8 cellular contexts compared by ENCODE assay signal in the genomic region with DNA sequence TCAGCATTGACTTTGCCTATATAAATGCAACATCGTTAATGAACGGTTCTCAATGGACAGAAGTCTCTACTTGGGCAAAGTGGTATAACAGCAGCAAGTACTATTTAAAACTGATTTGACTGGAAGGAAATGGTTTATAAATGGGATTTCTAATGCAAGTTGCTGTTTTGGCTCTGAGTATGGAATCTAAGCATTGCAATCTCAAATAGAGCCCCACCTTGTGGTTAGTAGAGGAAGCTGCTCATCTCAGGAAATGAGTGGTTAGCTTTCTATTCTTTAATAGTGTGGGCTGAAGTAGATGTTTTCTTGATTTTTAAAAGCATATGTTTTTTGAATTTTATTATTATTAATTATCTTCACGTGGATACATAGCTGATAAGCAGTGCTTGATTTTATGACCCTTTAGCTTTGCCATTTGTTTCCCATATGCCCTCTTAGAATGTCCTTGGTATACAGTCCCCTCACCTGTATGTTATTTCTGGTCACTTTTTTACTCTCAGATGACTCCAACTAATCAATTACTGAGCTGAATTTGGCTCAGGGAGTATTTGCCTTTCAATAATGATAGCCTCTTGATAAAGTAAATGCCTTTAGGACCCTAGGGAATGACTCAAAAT.
DNase-seq lines count a peak whose midpoint lies in the region; ATAC-seq and TF ChIP-seq lines count a peak whose summit lies in the region.

No MANE protein-coding gene starts in this region.

- H3K27me3 ChIP-seq in neutrophil (no peaks in the 10 kb centered on the region), stomach (no peaks in the 10 kb centered on the region)

- TF ChIP-seq POLR2A in stomach (IDR thresholded peaks at IDR 0.05) = no peak

- WGBS in stomach, 5 donors = 68 to 79% (median 72%) methylated on average over 3 of the region's 3 CpGs

- H3K4me3 Mint-ChIP-seq in activated CD8-positive, alpha-beta memory T cell treated with anti-CD3 and anti-CD28 coated beads, Interleukin-2, amount 10 ng/mL, durations not matched to agents 7 days and 5 days = no peak overlapping the region

- peaks cover 8% of the 10 kb centered on the region for H3K4me1 Mint-ChIP-seq in activated CD8-positive, alpha-beta memory T cell treated with anti-CD3 and anti-CD28 coated beads, Interleukin-2, amount 10 ng/mL, durations not matched to agents 7 days and 5 days

- no peak overlapping the region for H3K4me3 ChIP-seq in epithelial cell of esophagus (ENCODE audit: low read length)
- H3K4me3 ChIP-seq in neutrophil (ENCODE audit: low read depth in 1 of 2, low read length in 1 of 2) = no peak overlapping the region
- H3K4me3 ChIP-seq in stomach = no peak overlapping the region

- H3K27ac Mint-ChIP-seq in activated CD8-positive, alpha-beta memory T cell treated with anti-CD3 and anti-CD28 coated beads, Interleukin-2, amount 10 ng/mL, durations not matched to agents 7 days and 5 days = no peak overlapping the region

- peak; percentile 76 for ATAC-seq in activated CD8-positive, alpha-beta memory T cell treated with anti-CD3 and anti-CD28 coated beads, Interleukin-2, amount 10 ng/mL, durations not matched to agents 7 days and 5 days
- ATAC-seq in GM21423 (IDR thresholded peaks at IDR 0.05; ENCODE audit: unreplicated experiment) = peak; percentile 87
- ATAC-seq in HG03565 (IDR thresholded peaks at IDR 0.05; ENCODE audit: unreplicated experiment) = peak; percentile 91

- no peak overlapping the region for H3K27ac ChIP-seq in neutrophil
- H3K27ac ChIP-seq in stomach = no peak overlapping the region

- TF ChIP-seq CTCF in epithelial cell of esophagus (IDR thresholded peaks at IDR 0.05; ENCODE audit: insufficient read depth, low read depth, low read length, missing control alignments) = peak; percentile 87
- TF ChIP-seq CTCF in neutrophil (IDR thresholded peaks at IDR 0.05) = peak; percentile 31
- peak in 3 of 7 experiments; percentile 20 to 63 (median 40) for TF ChIP-seq CTCF in stomach (IDR thresholded peaks at IDR 0.05)

- peaks cover 2% of the 10 kb centered on the region for H3K9me3 Mint-ChIP-seq in activated CD8-positive, alpha-beta memory T cell treated with anti-CD3 and anti-CD28 coated beads, Interleukin-2, amount 10 ng/mL, durations not matched to agents 7 days and 5 days (ENCODE audit: low read depth)

- CTCF ChIA-PET in activated CD8-positive, alpha-beta memory T cell treated with anti-CD3 and anti-CD28 coated beads, Interleukin-2, amount 10 ng/mL, durations not matched to agents 7 days and 5 days (lab: Charles Lee) = interaction anchor here (0.7 to 8.0 kb wide), 11 partner anchors 8 to 220 kb away, joined by 3 to 96 read pairs (median 4); a partner anchor contains a TSS

- no peaks in the 10 kb centered on the region for H3K9me3 ChIP-seq in neutrophil
- H3K9me3 ChIP-seq in stomach = peaks cover 0 to 8% (median 0%) of the 10 kb centered on the region in 4 donors

- no peaks in the 10 kb centered on the region for H3K36me3 ChIP-seq in neutrophil
- no peaks in the 10 kb centered on the region for H3K36me3 ChIP-seq in stomach

- H3K36me3 Mint-ChIP-seq in activated CD8-positive, alpha-beta memory T cell treated with anti-CD3 and anti-CD28 coated beads, Interleukin-2, amount 10 ng/mL, durations not matched to agents 7 days and 5 days = peaks cover 4% of the 10 kb centered on the region

- no peak for TF ChIP-seq EP300 in stomach (IDR thresholded peaks at IDR 0.05)

- intact Hi-C loops in stomach (cut with DNase I; ENCODE audit: low total_unique reads) = no loop called here

- H3K4me1 ChIP-seq in neutrophil (ENCODE audit: control insufficient read depth in 1 of 2, insufficient read depth in 1 of 2, low read depth in 1 of 2, low read length in 1 of 2) = no peaks in the 10 kb centered on the region
- peaks cover 0 to 25% (median 17%) of the 10 kb centered on the region in 4 donors for H3K4me1 ChIP-seq in stomach

- H3K27me3 Mint-ChIP-seq in activated CD8-positive, alpha-beta memory T cell treated with anti-CD3 and anti-CD28 coated beads, Interleukin-2, amount 10 ng/mL, durations not matched to agents 7 days and 5 days = peaks cover 9% of the 10 kb centered on the region

- DNase-seq in activated CD8-positive, alpha-beta memory T cell treated with anti-CD3 and anti-CD28 coated beads, Interleukin-2, amount 10 ng/mL, durations not matched to agents 7 days and 5 days = no peak
- DNase-seq in activated CD8-positive, alpha-beta memory T cell treated with anti-CD3 and anti-CD28 coated beads for 24 hours = no peak
- peak; percentile 50 for DNase-seq in RPMI7951 (ENCODE audit: low read depth)
- DNase-seq in epithelial cell of esophagus (ENCODE audit: low read depth) = peak; percentile 47
- DNase-seq in stomach = no peak

Comparison
In these comparisons a context has a peak if more than half of its experiments do, and no peak if none do; other contexts are left out.
1. DNase-seq: peak in RPMI7951 (single experiment) and epithelial cell of esophagus (single experiment); none in activated CD8-positive, alpha-beta memory T cell treated with anti-CD3 and anti-CD28 coated beads, Interleukin-2, amount 10 ng/mL, durations not matched to agents 7 days and 5 days (single experiment), activated CD8-positive, alpha-beta memory T cell treated with anti-CD3 and anti-CD28 coated beads for 24 hours (single experiment) and stomach (single experiment).
2. Peak in every context shown above with its lines, with median percentiles within 50 percentile points of each other: ATAC-seq.